8 cellular contexts compared by ENCODE assay signal in genomic region chr19:1266116-1266817, GRCh38. TPM values are rescaled to one million over a fixed set of nuclear protein-coding genes. Genes with fewer than 3 reads are reported as not detected.
DNase-seq lines count a peak whose midpoint lies in the region; ATAC-seq and TF ChIP-seq lines count a peak whose summit lies in the region.

No MANE protein-coding gene starts in this region.

- 0% methylated on average over 32 of the region's 69 CpGs for WGBS in esophagus muscularis mucosa

- H3K4me3 ChIP-seq in esophagus muscularis mucosa, result peak overlapping the region; percentile 55 to 65 (median 60)

- H3K9me3 Mint-ChIP-seq in stimulated activated naive CD8-positive, alpha-beta T cell treated with anti-CD3 and anti-CD28 coated beads, Interleukin-15, amount 100 ng/mL, for 72 hours, result no peaks in the 10 kb centered on the region

- H3K9me3 ChIP-seq in esophagus muscularis mucosa, result no peaks in the 10 kb centered on the region

- DNase-seq in AG08396 (ENCODE audit: low spot score) (peak; percentile 94), OCI-M1 (lab: John Stamatoyannopoulos, UW) (peak; percentile 81), esophagus muscularis mucosa (ENCODE audit: extremely low spot score) (no peak), myocyte (ENCODE audit: low read depth) (peak; percentile 94)
- peak; percentile 89 to 92 for DNase-seq in activated T-cell treated with anti-CD3 and anti-CD28 coated beads, Interleukin-2, amount 50 U/mL, for 48 hours
- peak; percentile 90 to 94 for DNase-seq in stimulated activated naive CD8-positive, alpha-beta T cell treated with anti-CD3 and anti-CD28 coated beads, Interleukin-15, amount 100 ng/mL, for 72 hours

- H3K36me3 ChIP-seq in esophagus muscularis mucosa, result peaks cover 4 to 9% (median 6%) of the 10 kb centered on the region in 4 donors

- peak overlapping the region; percentile 99 to 100 (median 100) for H3K27ac ChIP-seq in esophagus muscularis mucosa (replicated peaks in 1 of 4)

- intact Hi-C loops in esophagus muscularis mucosa (cut with DNase I), result no loop called here

- TF ChIP-seq POLR2A in esophagus muscularis mucosa (IDR thresholded peaks at IDR 0.05; ENCODE audit: low read depth), result peak; percentile 7

- TF ChIP-seq EP300 in esophagus muscularis mucosa (IDR thresholded peaks at IDR 0.05), result no peak

- peak overlapping the region; percentile 79 to 81 for H3K4me3 Mint-ChIP-seq in stimulated activated naive CD8-positive, alpha-beta T cell treated with anti-CD3 and anti-CD28 coated beads, Interleukin-15, amount 100 ng/mL, for 72 hours

- peak; percentile 31 for ATAC-seq in GM18868 (IDR thresholded peaks at IDR 0.05; ENCODE audit: unreplicated experiment)
- peak; percentile 28 for ATAC-seq in HG03457 (IDR thresholded peaks at IDR 0.05; ENCODE audit: unreplicated experiment)
- ATAC-seq in stimulated activated naive CD8-positive, alpha-beta T cell treated with anti-CD3 and anti-CD28 coated beads, Interleukin-15, amount 100 ng/mL, for 72 hours, result peak; percentile 53

- no peaks in the 10 kb centered on the region for H3K27me3 Mint-ChIP-seq in stimulated activated naive CD8-positive, alpha-beta T cell treated with anti-CD3 and anti-CD28 coated beads, Interleukin-15, amount 100 ng/mL, for 72 hours

- TF ChIP-seq CTCF in esophagus muscularis mucosa (IDR thresholded peaks at IDR 0.05), result no peak

- H3K4me1 Mint-ChIP-seq in stimulated activated naive CD8-positive, alpha-beta T cell treated with anti-CD3 and anti-CD28 coated beads, Interleukin-15, amount 100 ng/mL, for 72 hours, result peaks cover 88% of the 10 kb centered on the region

- H3K27ac Mint-ChIP-seq in stimulated activated naive CD8-positive, alpha-beta T cell treated with anti-CD3 and anti-CD28 coated beads, Interleukin-15, amount 100 ng/mL, for 72 hours, result peak overlapping the region in 1 of 2 donors; percentile 63

- no peaks in the 10 kb centered on the region for H3K27me3 ChIP-seq in esophagus muscularis mucosa

- peaks cover 72 to 85% (median 77%) of the 10 kb centered on the region in 4 donors for H3K4me1 ChIP-seq in esophagus muscularis mucosa

RNA-seq across cellular contexts. Expression of gene CIRBP, which starts 2.9 kb away (rescaled TPM):
- 100 to 1,000 TPM; 236 to 601 (median 429) TPM for total RNA-seq in esophagus muscularis mucosa
- total RNA-seq in myocyte, result 441 and 497 TPM in 2 replicates
- 414 TPM for polyA plus RNA-seq in myocyte (2012)

RNA-seq across cellular contexts. Expression of gene FAM174C, which starts 9.1 kb away (rescaled TPM):
- total RNA-seq in esophagus muscularis mucosa (10 to 100 TPM; 24.9 to 58.9 (median 43.6) TPM), myocyte (33.8 and 55.3 TPM in 2 replicates)
- polyA plus RNA-seq in myocyte (2012), result 66.6 TPM

RNA-seq across cellular contexts. Expression of gene MIDN, which starts 17.9 kb away (rescaled TPM):
- 10 to 100 TPM; 20.3 to 72.2 (median 31.8) TPM for total RNA-seq in esophagus muscularis mucosa
- 17.2 and 30.6 TPM in 2 replicates for total RNA-seq in myocyte
- 31.9 TPM for polyA plus RNA-seq in myocyte (2012)

RNA-seq across cellular contexts. Expression of gene EFNA2, which starts 19.4 kb away (rescaled TPM):
- total RNA-seq in esophagus muscularis mucosa (not detected), myocyte (not detected in 2 replicates)
- 0.35 TPM for polyA plus RNA-seq in myocyte (2012)

RNA-seq across cellular contexts. Expression of gene ATP5F1D, which starts 24.7 kb away (rescaled TPM):
- 100 to 1,000 TPM in 2 of 4 donors, 10 to 100 TPM in 2; 77.5 to 140 (median 109) TPM for total RNA-seq in esophagus muscularis mucosa
- total RNA-seq in myocyte, result 46.5 and 61.9 TPM in 2 replicates
- 193 TPM for polyA plus RNA-seq in myocyte (2012)
